In the genomic region with DNA sequence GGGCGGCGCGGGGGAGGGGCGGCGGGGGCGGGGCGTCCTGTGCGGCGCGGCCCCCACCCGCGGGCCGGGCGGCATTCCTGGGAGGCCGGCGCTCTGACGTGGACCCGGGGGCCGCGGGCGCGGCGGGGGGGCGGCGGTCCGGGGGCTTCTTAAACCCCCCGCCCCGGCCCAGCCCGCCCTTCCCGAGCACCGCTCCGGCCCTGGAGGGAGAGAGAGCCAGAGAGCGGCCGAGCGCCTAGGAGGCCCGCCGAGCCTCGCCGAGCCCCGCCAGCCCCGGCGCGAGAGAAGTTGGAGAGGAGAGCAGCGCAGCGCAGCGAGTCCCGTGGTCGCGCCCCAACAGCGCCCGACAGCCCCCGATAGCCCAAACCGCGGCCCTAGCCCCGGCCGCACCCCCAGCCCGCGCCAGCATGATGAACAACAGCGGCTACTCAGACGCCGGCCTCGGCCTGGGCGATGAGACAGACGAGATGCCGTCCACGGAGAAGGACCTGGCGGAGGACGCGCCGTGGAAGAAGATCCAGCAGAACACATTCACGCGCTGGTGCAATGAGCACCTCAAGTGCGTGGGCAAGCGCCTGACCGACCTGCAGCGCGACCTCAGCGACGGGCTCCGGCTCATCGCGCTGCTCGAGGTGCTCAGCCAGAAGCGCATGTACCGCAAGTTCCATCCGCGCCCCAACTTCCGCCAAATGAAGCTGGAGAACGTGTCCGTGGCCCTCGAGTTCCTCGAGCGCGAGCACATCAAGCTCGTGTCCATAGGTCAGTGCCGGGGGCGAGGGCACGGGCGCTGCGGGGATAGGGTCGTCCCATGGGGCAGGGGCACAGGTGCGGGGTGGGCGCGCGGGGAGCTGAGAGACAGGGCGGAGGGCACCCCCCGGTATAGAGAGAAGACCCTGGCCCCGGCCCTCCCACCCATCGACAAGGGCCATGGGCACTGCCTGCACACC, we compare ENCODE assay signal across 8 cellular contexts. TPM values are rescaled to one million over a fixed set of nuclear protein-coding genes. Genes with fewer than 3 reads are reported as not detected.
A peak's percentile ranks its signal among the peaks of the same experiment; 100 is the strongest.
DNase-seq lines count a peak whose midpoint lies in the region; ATAC-seq and TF ChIP-seq lines count a peak whose summit lies in the region.

A gene with protein sequence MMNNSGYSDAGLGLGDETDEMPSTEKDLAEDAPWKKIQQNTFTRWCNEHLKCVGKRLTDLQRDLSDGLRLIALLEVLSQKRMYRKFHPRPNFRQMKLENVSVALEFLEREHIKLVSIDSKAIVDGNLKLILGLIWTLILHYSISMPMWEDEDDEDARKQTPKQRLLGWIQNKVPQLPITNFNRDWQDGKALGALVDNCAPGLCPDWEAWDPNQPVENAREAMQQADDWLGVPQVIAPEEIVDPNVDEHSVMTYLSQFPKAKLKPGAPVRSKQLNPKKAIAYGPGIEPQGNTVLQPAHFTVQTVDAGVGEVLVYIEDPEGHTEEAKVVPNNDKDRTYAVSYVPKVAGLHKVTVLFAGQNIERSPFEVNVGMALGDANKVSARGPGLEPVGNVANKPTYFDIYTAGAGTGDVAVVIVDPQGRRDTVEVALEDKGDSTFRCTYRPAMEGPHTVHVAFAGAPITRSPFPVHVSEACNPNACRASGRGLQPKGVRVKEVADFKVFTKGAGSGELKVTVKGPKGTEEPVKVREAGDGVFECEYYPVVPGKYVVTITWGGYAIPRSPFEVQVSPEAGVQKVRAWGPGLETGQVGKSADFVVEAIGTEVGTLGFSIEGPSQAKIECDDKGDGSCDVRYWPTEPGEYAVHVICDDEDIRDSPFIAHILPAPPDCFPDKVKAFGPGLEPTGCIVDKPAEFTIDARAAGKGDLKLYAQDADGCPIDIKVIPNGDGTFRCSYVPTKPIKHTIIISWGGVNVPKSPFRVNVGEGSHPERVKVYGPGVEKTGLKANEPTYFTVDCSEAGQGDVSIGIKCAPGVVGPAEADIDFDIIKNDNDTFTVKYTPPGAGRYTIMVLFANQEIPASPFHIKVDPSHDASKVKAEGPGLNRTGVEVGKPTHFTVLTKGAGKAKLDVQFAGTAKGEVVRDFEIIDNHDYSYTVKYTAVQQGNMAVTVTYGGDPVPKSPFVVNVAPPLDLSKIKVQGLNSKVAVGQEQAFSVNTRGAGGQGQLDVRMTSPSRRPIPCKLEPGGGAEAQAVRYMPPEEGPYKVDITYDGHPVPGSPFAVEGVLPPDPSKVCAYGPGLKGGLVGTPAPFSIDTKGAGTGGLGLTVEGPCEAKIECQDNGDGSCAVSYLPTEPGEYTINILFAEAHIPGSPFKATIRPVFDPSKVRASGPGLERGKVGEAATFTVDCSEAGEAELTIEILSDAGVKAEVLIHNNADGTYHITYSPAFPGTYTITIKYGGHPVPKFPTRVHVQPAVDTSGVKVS (N-terminal part only) (plus strand): TSS at position 176 of the 947 bp plus-strand sequence. CDS start 232 bp downstream, at position 408.

- POLR2A ChIA-PET in HEK293T (lab: Yijun Ruan, JAX) = interaction anchor here (0.8 to 3.0 kb wide), 9 partner anchors 8 to 375 kb away, joined by 3 to 32 read pairs (median 3); a partner anchor contains a TSS

- H3K4me1 ChIP-seq in right lobe of liver = peaks cover 0 to 7% (median 0%) of the 10 kb centered on the region in 4 donors

- CTCF ChIA-PET in HEK293T (lab: Yijun Ruan, JAX) = interaction anchor here (3.2 kb wide), 1 partner anchor 11 kb away, joined by 15 read pairs; no protein-coding TSS in a partner anchor

- peak within 1 kb of the TSS; percentile 21 to 37 (median 28) for H3K4me3 ChIP-seq in right lobe of liver

- intact Hi-C loops in right lobe of liver (cut with DNase I) = no loop called here

- TF ChIP-seq CTCF in VCaP (conservative IDR thresholded peaks at IDR 0.05) (no peak), right lobe of liver (IDR thresholded peaks at IDR 0.05) (no peak)

- H3K9me3 ChIP-seq in right lobe of liver = no peaks in the 10 kb centered on the region

- no peak for TF ChIP-seq POLR2A in right lobe of liver (IDR thresholded peaks at IDR 0.05)

- H3K27ac ChIP-seq in VCaP (peak within 1 kb of the TSS; percentile 57; the same call in 1 of the 2 replicates), right lobe of liver (no peak within 1 kb of the TSS)

- peaks cover 0 to 11% of the 10 kb centered on the region in 2 donors for H3K27me3 ChIP-seq in right lobe of liver

- DNase-seq in HEK293T (ENCODE audit: extremely low spot score) = peak; percentile 45
- peak; percentile 79 for DNase-seq in dermis blood vessel endothelial cell
- DNase-seq in right lobe of liver = peak in 2 of 3 donors; percentile 48 to 58
- peak in 2 of 3 experiments; percentile 6 to 42 for DNase-seq in stimulated activated CD4-positive, alpha-beta T cell treated with anti-CD3 and anti-CD28 coated beads, TNF-alpha, amount 100 ng/mL, for 24 hours (ENCODE audit: low read depth in 3 of 3)
- DNase-seq in HUDEP-2 (lab: John Stamatoyannopoulos, UW; ENCODE audit: unreplicated experiment in 76 of 76) = no peak

- no peaks in the 10 kb centered on the region for H3K36me3 ChIP-seq in right lobe of liver

- WGBS in right lobe of liver (ENCODE audit: insufficient coverage, low coverage, low lambda C conversion rate, missing lambda C conversion rate) = no CpG with 5 or more reads among the region's 109 CpGs

- ATAC-seq in right lobe of liver (peak; percentile 61 to 69 (median 62)), HG02623 (IDR thresholded peaks at IDR 0.05; ENCODE audit: unreplicated experiment) (no peak), GM18519 (IDR thresholded peaks at IDR 0.05; ENCODE audit: low FRiP score, unreplicated experiment) (no peak)

TF ChIP-seq in HEK293T, 16 proteins besides CTCF, POLR2A, EP300 and RAD21:
- no peak for TF ChIP-seq FOXA1 (IDR thresholded peaks at IDR 0.05)
- peak; percentile 35 for TF ChIP-seq L3MBTL2 (conservative IDR thresholded peaks at IDR 0.05)

RNA-seq across cellular contexts. Expression of the gene that starts here (rescaled TPM):
- 117 and 331 TPM in 2 replicates for total RNA-seq in dermis blood vessel endothelial cell
- total RNA-seq in right lobe of liver = 1 to 10 TPM in 2 of 6 experiments, under 1 TPM in 4; 0.27 to 5.1 (median 0.74) TPM

Comparison
In these comparisons a context has a peak if more than half of its experiments do, and no peak if none do; other contexts are left out.
1. RNA of the gene that starts here (total RNA-seq): 117 to 331 TPM in dermis blood vessel endothelial cell; 0.27 to 5.1 TPM in right lobe of liver; every median in the first group is over 10 times any median in the second.
2. DNase-seq: peak in HEK293T (single experiment), dermis blood vessel endothelial cell (single experiment), right lobe of liver (2 of 3) and stimulated activated CD4-positive, alpha-beta T cell treated with anti-CD3 and anti-CD28 coated beads, TNF-alpha, amount 100 ng/mL, for 24 hours (2 of 3); none in HUDEP-2 (0 of 76).
3. ATAC-seq: peak in right lobe of liver (4 of 4); none in HG02623 (single experiment) and GM18519 (single experiment).